24 cellular contexts compared by ENCODE assay signal in the genomic region with DNA sequence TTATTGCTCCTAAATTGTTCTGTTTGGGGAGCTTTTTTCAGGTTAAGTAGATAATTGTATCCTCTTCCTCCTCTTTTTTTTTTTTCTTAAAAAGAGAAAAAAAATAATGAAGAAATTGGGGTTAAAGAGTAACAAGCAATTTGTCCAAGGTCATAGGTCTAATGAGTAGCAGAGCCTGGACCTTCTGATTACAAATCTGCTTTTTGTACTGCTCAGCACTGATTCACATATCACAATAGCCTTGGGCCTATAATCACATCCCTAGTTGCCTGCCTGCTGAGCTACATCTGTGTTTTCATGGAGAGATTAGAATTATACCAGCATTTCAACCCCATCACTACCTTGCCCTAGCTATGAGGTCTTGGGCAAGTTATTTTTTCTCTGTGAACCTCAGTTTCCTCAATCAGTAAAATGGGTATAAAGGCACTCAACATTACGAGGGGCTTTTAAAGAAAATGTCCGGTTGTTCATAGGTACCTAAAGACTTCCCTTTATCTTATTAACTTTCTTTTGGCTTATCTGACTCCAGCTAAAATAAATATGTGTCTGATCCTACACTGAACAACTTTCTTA.
"Had no signal": no experiment of that assay in that cellular context is flagged by ENCODE, and none has a peak within 500 bp of the region (broad histone marks: within the 10 kb centered on the region; RNA-seq: fewer than 3 reads in every experiment).

No MANE protein-coding gene starts in this region.

- H3K27me3 ChIP-seq: brain microvascular endothelial cell, dorsolateral prefrontal cortex had no signal

- H3K4me3 ChIP-seq: coronary artery had no signal

- DNase-seq: activated CD4-positive, alpha-beta memory T cell treated with anti-CD3 and anti-CD28 coated beads for 36 hours; activated CD4-positive, alpha-beta T cell treated with anti-CD3 and anti-CD28 coated beads for 36 hours; activated CD4-positive, alpha-beta T cell treated with anti-CD3 and anti-CD28 coated beads, Interleukin-2, amount 10 ng/mL, durations not matched to agents 24 days and 14 days; activated CD4-positive, CD25-positive, alpha-beta regulatory T cell; activated CD4-positive, CD25-positive, alpha-beta regulatory T cell treated with anti-CD3 and anti-CD28 coated beads, Interleukin-2, amount 50 U/mL, for 72 hours; activated effector memory CD4-positive, alpha-beta T cell treated with Interleukin-2 at 50 U/mL for 16 hours; activated gamma-delta T cell treated with Interleukin-2 at 50 U/mL for 16 hours; activated naive CD4-positive, alpha-beta T cell treated with anti-CD3 and anti-CD28 coated beads, Interleukin-2, amount 50 U/mL, for 16 hours; activated naive CD4-positive, alpha-beta T cell treated with Interleukin-2 at 50 U/mL for 16 hours; activated T-cell treated with anti-CD3 and anti-CD28 coated beads, Interleukin-2, amount 50 U/mL, for 4 hours; amniotic stem cell; anterior cingulate cortex; brain microvascular endothelial cell; dorsolateral prefrontal cortex; effector memory CD4-positive, alpha-beta T cell; endodermal cell; foreskin fibroblast; head of caudate nucleus; T-helper 17 cell; T1000 had no signal

- FAIRE-seq: astrocyte, bronchial epithelial cell, frontal cortex had no signal

- H3K27ac ChIP-seq: brain microvascular endothelial cell, coronary artery had no signal

- H3K36me3 ChIP-seq: brain microvascular endothelial cell had no signal
